ENCODE assay signal across 8 cellular contexts in the genomic region with DNA sequence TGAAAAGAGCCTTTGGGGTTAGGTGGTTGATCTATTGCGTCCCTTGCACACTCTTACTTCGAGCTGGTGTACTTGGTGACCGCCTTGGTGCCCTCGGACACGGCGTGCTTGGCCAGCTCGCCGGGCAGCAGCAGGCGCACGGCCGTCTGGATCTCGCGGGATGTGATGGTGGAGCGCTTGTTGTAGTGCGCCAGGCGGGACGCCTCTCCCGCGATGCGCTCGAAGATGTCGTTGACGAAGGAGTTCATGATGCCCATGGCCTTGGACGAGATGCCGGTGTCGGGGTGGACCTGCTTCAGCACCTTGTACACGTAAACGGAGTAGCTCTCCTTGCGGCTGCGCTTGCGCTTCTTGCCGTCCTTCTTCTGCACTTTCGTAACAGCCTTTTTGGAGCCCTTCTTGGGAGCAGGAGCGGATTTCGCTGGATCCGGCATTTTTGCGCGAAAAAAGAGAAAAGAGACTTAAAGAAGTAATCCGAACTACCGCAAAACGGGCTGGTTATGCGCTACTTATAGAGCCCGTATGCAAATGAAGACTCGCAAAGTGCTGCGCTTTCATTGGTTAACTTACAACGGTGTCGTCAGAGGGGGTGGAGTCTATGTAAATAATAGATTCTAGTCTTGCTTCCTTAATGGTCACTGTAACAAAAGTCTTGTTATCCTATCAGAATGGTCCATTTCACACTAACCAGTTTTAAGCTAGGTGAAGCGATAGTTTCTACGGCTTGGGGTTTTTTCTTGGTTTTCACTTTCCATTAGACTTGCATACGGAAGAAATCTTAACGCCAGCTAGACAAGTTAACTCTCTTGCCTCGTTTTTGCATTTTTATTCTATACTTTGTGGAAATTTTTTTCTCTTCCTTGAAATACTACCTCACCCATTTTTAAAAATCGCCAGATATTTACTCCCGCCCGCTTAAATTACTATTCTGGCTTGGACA. TPM values are rescaled to one million over a fixed set of nuclear protein-coding genes. Genes with fewer than 3 reads are reported as not detected.
DNase-seq lines count a peak whose midpoint lies in the region; ATAC-seq, FAIRE-seq and TF ChIP-seq lines count a peak whose summit lies in the region.
"Not testable (repeated sequence)": the region's sequence is repeated elsewhere in the genome, so short reads cannot be mapped to it uniquely, and the experiment has no call there.

No MANE protein-coding gene starts in this region.

- H3K4me1 Mint-ChIP-seq in type B pancreatic cell (ENCODE audit: unreplicated experiment), result not testable (repeated sequence)

- intact Hi-C loops in adrenal gland (cut with DNase I); heart right ventricle (cut with DNase I); posterior vena cava (cut with DNase I): not testable (repeated sequence)

- H3K36me3 Mint-ChIP-seq in type B pancreatic cell, result not testable (repeated sequence)

- peak overlapping the region; percentile 94 for H3K4me3 Mint-ChIP-seq in type B pancreatic cell

- H3K27me3 ChIP-seq in adrenal gland, heart right ventricle: not testable (repeated sequence)

- H3K9me3 ChIP-seq in adrenal gland (replicated peaks in 1 of 3); heart right ventricle: not testable (repeated sequence)

- H3K27ac ChIP-seq in adrenal gland, result peak overlapping the region; percentile 85 to 94 (median 88)
- H3K27ac ChIP-seq in heart right ventricle, result peak overlapping the region; percentile 72 to 92 (median 82)

- FAIRE-seq in GM12891 (lab: Jason Lieb, UNC), result not testable (repeated sequence)

- H3K9me3 Mint-ChIP-seq in type B pancreatic cell, result not testable (repeated sequence)

- not testable (repeated sequence) for H3K27me3 Mint-ChIP-seq in type B pancreatic cell

- H3K4me1 ChIP-seq in adrenal gland (replicated peaks in 1 of 2), result not testable (repeated sequence)
- H3K4me1 ChIP-seq in heart right ventricle, result peaks cover 0 to 11% (median 0%) of the 10 kb centered on the region in 9 donors

- H3K36me3 ChIP-seq in adrenal gland (replicated peaks in 1 of 2); heart right ventricle: not testable (repeated sequence)

- peak; percentile 3 for DNase-seq in GM12891 (ENCODE audit: insufficient read length, low spot score)
- DNase-seq in NCI-H1436 treated with DMSO at 0.1 percent for 48 hours (lab: John Stamatoyannopoulos, UW), result peak; percentile 91
- peak; percentile 88 for DNase-seq in SW480 (ENCODE audit: low spot score)
- DNase-seq in adrenal gland, result peak; percentile 84 to 97 (median 91)
- peak; percentile 27 to 91 for DNase-seq in heart right ventricle
- DNase-seq in posterior vena cava (ENCODE audit: low spot score), result peak; percentile 86
- peak; percentile 73 for DNase-seq in type B pancreatic cell (ENCODE audit: extremely low spot score, unreplicated experiment)

- TF ChIP-seq POLR2A in GM12891 (IDR thresholded peaks at IDR 0.05; ENCODE audit: low read depth, low read length) (peak; percentile 85), adrenal gland (IDR thresholded peaks at IDR 0.05) (peak; percentile 94 to 98)

- H3K4me3 ChIP-seq in adrenal gland (peak overlapping the region in 2 of 4 donors; percentile 13 to 64), heart right ventricle (peak overlapping the region; percentile 37 to 71 (median 60))

- TF ChIP-seq CTCF in adrenal gland (IDR thresholded peaks at IDR 0.05); heart right ventricle (IDR thresholded peaks at IDR 0.05); type B pancreatic cell (conservative IDR thresholded peaks at IDR 0.05): not testable (repeated sequence)

- WGBS in adrenal gland, 4 donors, result 0 to 1% (median 0%) methylated on average over 27 to 45 of the region's 55 CpGs
- WGBS in heart right ventricle, 2 donors, result 1% methylated on average over 32 to 33 of the region's 55 CpGs

- ATAC-seq in HG02852 (IDR thresholded peaks at IDR 0.05; ENCODE audit: unreplicated experiment), result peak; percentile 82
- ATAC-seq in heart right ventricle, result peak; percentile 95 to 98 (median 97)

- H3K27ac Mint-ChIP-seq in type B pancreatic cell, result peak overlapping the region; percentile 99

TF ChIP-seq in GM12891, 5 proteins besides CTCF, POLR2A, EP300 and RAD21:
- 0 out of 2 replicates have a peak, but pooled peaks have one; percentile 52 for TF ChIP-seq POLR2AphosphoS5 (IDR thresholded peaks at IDR 0.05; ENCODE audit: low read depth, low read length)
- TF ChIP-seq TAF1 (IDR thresholded peaks at IDR 0.05; ENCODE audit: low read depth, low read length), result peak; percentile 45; the same call in 1 of the 2 replicates
- TF ChIP-seq POU2F2 (IDR thresholded peaks at IDR 0.05; ENCODE audit: low read depth, low read length), result peak; percentile 97

RNA-seq across cellular contexts. Expression of a gene that starts 29.7 kb away (rescaled TPM):
- polyA plus RNA-seq in GM12891 (2012; ENCODE audit: low read depth, missing spikeins), result not detected
- 10 to 100 TPM in 7 of 8 donors, 1 to 10 TPM in 1; 7.8 to 38.0 (median 20.9) TPM for total RNA-seq in adrenal gland
- 10 to 100 TPM; 10.6 to 64.2 (median 63.5) TPM for polyA plus RNA-seq in adrenal gland
- 10 to 100 TPM in 1 of 10 donors, 1 to 10 TPM in 7, under 1 TPM in 1, not detected in 1; 0.42 to 17.8 (median 1.3) TPM for total RNA-seq in heart right ventricle
- 1 to 10 TPM; 3.4 to 5.5 TPM for polyA plus RNA-seq in heart right ventricle
- total RNA-seq in posterior vena cava, result 10 to 100 TPM in 1 of 2 donors, 1 to 10 TPM in 1; 5.6 to 11.2 TPM
- not detected in 2 replicates for total RNA-seq in type B pancreatic cell (ENCODE audit: low replicate concordance)

Comparison
In these comparisons a context has a peak if more than half of its experiments do, and no peak if none do; other contexts are left out.
1. DNase-seq: peak in every context shown above with its lines; median percentile 91 in NCI-H1436 treated with DMSO at 0.1 percent for 48 hours; 91 in adrenal gland; 88 in SW480; 86 in posterior vena cava; 73 in type B pancreatic cell; 59 in heart right ventricle; 3 in GM12891.